ENCODE assay signal across 8 cellular contexts in the genomic region with DNA sequence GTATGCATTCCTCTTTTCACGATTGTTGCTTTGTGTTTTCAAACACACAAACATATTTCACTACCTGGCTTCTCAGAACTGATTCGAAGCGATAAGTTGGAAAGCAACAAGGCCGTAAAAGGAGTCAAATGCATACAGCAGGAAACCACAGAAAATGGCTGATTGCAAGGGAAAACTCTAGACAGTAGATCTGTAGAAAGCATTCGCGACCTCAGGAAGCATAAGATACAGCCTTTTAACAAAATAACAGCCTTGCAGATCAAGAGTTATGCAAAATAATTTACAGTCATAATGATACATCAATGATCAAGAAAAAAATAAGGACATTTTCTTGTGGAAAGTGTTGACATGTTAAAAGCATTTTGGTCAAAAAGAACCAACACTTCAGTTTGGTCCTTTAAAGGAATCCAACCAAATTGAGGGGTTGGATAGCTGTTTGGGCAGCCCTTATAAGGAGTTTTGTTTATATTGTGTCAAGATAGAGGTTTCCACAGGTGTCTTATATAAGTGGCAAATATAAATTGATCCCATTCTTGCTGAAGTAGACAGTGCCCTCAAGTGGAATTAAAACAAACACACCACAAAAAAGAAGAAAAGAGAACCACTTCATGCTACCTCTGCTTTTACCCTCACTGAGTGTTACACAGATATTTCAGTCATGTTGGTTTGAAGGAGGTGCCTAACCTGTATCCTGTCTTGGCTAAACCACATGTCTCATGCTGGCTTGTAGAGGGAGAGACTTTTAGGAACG. TPM values are rescaled to one million over a fixed set of nuclear protein-coding genes. Genes with fewer than 3 reads are reported as not detected.
DNase-seq lines count a peak whose midpoint lies in the region; ATAC-seq and TF ChIP-seq lines count a peak whose summit lies in the region.

No MANE protein-coding gene starts in this region.

- TF ChIP-seq CTCF in OCI-LY1 (IDR thresholded peaks at IDR 0.05; ENCODE audit: low read length) (peak; percentile 63), neural cell (IDR thresholded peaks at IDR 0.05; ENCODE audit: poor library complexity, severe bottlenecking) (peak; percentile 64)

- H3K4me2 ChIP-seq in OCI-LY1 (ENCODE audit: low read length) (peak overlapping the region; percentile 14; the same call in 1 of the 2 replicates), neural cell (ENCODE audit: low read length) (no peak overlapping the region)

- H3K9ac ChIP-seq in OCI-LY1 (ENCODE audit: low read length) (no peak overlapping the region; the same call in 1 of the 2 replicates), neural cell (ENCODE audit: low read length) (no peak overlapping the region)

- no peaks in the 10 kb centered on the region for H3K9me3 ChIP-seq in OCI-LY1 (ENCODE audit: low read length)
- H3K9me3 ChIP-seq in neural cell (ENCODE audit: low read length) = no peaks in the 10 kb centered on the region

- no peaks in the 10 kb centered on the region for H4K20me1 ChIP-seq in OCI-LY1 (ENCODE audit: insufficient read depth, low read length)
- no peaks in the 10 kb centered on the region for H4K20me1 ChIP-seq in neural cell (ENCODE audit: insufficient read depth)

- H3K4me3 ChIP-seq in OCI-LY1 (ENCODE audit: low read depth, low read length, poor library complexity, severe bottlenecking) = no peak overlapping the region
- no peak overlapping the region for H3K4me3 ChIP-seq in neural cell (ENCODE audit: low read length)

- H3K27me3 ChIP-seq in OCI-LY1 (ENCODE audit: insufficient read depth, low read length) = no peaks in the 10 kb centered on the region
- H3K27me3 ChIP-seq in neural cell (ENCODE audit: insufficient read depth, low read depth, low read length) = no peaks in the 10 kb centered on the region

- H3K27ac ChIP-seq in OCI-LY1 (ENCODE audit: low read depth, low read length, poor library complexity, severe bottlenecking) = no peak overlapping the region
- H3K27ac ChIP-seq in neural cell (ENCODE audit: low read length) = no peak overlapping the region

- H3K9me2 ChIP-seq in OCI-LY1 (ENCODE audit: low read depth, low read length) (no peaks in the 10 kb centered on the region), neural cell (ENCODE audit: insufficient read depth, low read length) (no peaks in the 10 kb centered on the region)

- ATAC-seq in Right ventricle myocardium inferior (peak; percentile 23), HG02798 (IDR thresholded peaks at IDR 0.05; ENCODE audit: poor library complexity, unreplicated experiment) (peak; percentile 54)

- DNase-seq in Right ventricle myocardium inferior (ENCODE audit: missing footprints) = no peak
- no peak for DNase-seq in cardiac septum (ENCODE audit: low spot score)
- peak; percentile 52 for DNase-seq in dermis blood vessel endothelial cell
- DNase-seq in GM19238 (ENCODE audit: insufficient read length, low spot score) = no peak
- no peak for DNase-seq in anterior cingulate cortex (lab: John Stamatoyannopoulos, UW)

- H3K36me3 ChIP-seq in OCI-LY1 (ENCODE audit: insufficient read depth, low read length) = peaks cover 20% of the 10 kb centered on the region; the same call in 1 of the 2 replicates
- H3K36me3 ChIP-seq in neural cell (ENCODE audit: insufficient read depth, low read length) = peaks cover 4% of the 10 kb centered on the region

- no peaks in the 10 kb centered on the region for H3K79me2 ChIP-seq in OCI-LY1 (ENCODE audit: insufficient read depth, low read length)
- H3K79me2 ChIP-seq in neural cell (replicated peaks; ENCODE audit: insufficient read depth, low read length) = no peaks in the 10 kb centered on the region

- peak; percentile 65 for TF ChIP-seq RAD21 in neural cell (conservative IDR thresholded peaks at IDR 0.05)

- intact Hi-C loops in Right ventricle myocardium inferior (cut with DNase I) (loop anchor here (5.0 to 10.0 kb wide), 2 partner anchors 80 to 383 kb away; a partner anchor contains a TSS), cardiac septum (cut with DNase I) (loop anchor here (10.0 kb wide), 2 partner anchors 153 to 383 kb away; a partner anchor contains a TSS)

- peaks cover 36% of the 10 kb centered on the region for H3K4me1 ChIP-seq in OCI-LY1 (ENCODE audit: insufficient read depth, low read length, severe bottlenecking)

- no peak overlapping the region for H2AFZ ChIP-seq in OCI-LY1 (ENCODE audit: low read length)
- H2AFZ ChIP-seq in neural cell (ENCODE audit: low read depth, low read length) = no peak overlapping the region

- H3F3A ChIP-seq in OCI-LY1 (ENCODE audit: insufficient read depth, low read length) (no peaks in the 10 kb centered on the region), neural cell (ENCODE audit: insufficient read depth, low read length, poor library complexity, severe bottlenecking) (no peaks in the 10 kb centered on the region)

- TF ChIP-seq EP300 in neural cell (conservative IDR thresholded peaks at IDR 0.05; ENCODE audit: poor library complexity, severe bottlenecking) = no peak

TF ChIP-seq in neural cell, 6 proteins besides CTCF, POLR2A, EP300 and RAD21:
- TF ChIP-seq SMC3 (conservative IDR thresholded peaks at IDR 0.05; ENCODE audit: poor library complexity) = peak; percentile 59
- no peak for TF ChIP-seq MXI1 (conservative IDR thresholded peaks at IDR 0.05; ENCODE audit: poor library complexity, severe bottlenecking)

RNA-seq across cellular contexts. Expression of a gene that starts 5.5 kb away (rescaled TPM):
- total RNA-seq in Right ventricle myocardium inferior (27.5 TPM), cardiac septum (39.5 TPM), dermis blood vessel endothelial cell (37.5 and 59.1 TPM in 2 replicates)
- polyA plus RNA-seq in neural cell = 26.0 and 27.6 TPM in 2 replicates
- polyA minus RNA-seq in neural cell = 81.8 and 105 TPM in 2 replicates

RNA-seq across cellular contexts. Expression of a gene that starts 54.0 kb away (rescaled TPM):
- total RNA-seq in Right ventricle myocardium inferior (0.81 TPM), cardiac septum (0.40 TPM), dermis blood vessel endothelial cell (0.51 and 1.6 TPM in 2 replicates)
- polyA plus RNA-seq in neural cell = not detected in 2 replicates
- not detected in 2 replicates for polyA minus RNA-seq in neural cell
